ENCODE assay signal across 20 cellular contexts in the genomic region with DNA sequence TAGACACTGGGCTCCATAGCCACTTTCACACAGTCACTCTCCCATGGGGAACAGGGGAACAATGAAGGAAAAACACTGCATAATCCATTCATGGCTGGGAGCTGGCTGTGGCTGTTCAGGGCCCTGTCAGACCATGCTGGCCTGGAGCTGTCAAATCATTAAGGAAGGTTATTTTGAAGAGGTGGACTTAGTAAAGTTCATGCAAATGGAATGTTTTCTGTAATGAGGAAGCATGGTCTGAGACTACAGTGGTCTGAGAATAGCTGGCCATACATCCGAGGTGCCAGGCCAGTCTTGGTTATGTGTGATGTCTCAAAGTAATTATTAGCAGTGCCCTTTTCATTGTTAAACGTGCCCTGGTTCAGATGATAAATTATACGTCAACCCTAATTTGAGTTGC.
"Had no signal": no experiment of that assay in that cellular context is flagged by ENCODE, and none has a peak within 500 bp of the region (broad histone marks: within the 10 kb centered on the region; RNA-seq: fewer than 3 reads in every experiment).

No MANE protein-coding gene starts in this region.

- ATAC-seq: activated T-cell treated with anti-CD3 and anti-CD28 coated beads, Interleukin-2, amount 50 U/mL, for 4 hours; natural killer cell had no signal

- H3K36me3 ChIP-seq: brain microvascular endothelial cell, left lung, thoracic aorta, vagina had no signal

- FAIRE-seq: colon, kidney had no signal

- H3K9me3 ChIP-seq: left lung, thoracic aorta, vagina had no signal

- H3K4me3 ChIP-seq: left lung, thoracic aorta, vagina had no signal

- H3K4me1 ChIP-seq: left lung, vagina had no signal

- DNase-seq: activated CD4-positive, alpha-beta T cell treated with anti-CD3 and anti-CD28 coated beads, Interleukin-2, amount 50 U/mL, for 48 hours; activated CD8-positive, alpha-beta memory T cell treated with anti-CD3 and anti-CD28 coated beads, Interleukin-2, amount 50 U/mL, for 48 hours; activated naive CD4-positive, alpha-beta T cell treated with Interleukin-2 at 50 U/mL for 16 hours; activated naive CD8-positive, alpha-beta T cell treated with anti-CD3 and anti-CD28 coated beads, Interleukin-2, amount 10 ng/mL, durations not matched to agents 7 days and 5 days; activated T-cell treated with anti-CD3 and anti-CD28 coated beads, Interleukin-2, amount 50 U/mL, for 4 hours; brain microvascular endothelial cell; central memory CD4-positive, alpha-beta T cell; effector memory CD4-positive, alpha-beta T cell; foreskin melanocyte; kidney; left lung; mammary epithelial cell; natural killer cell; stimulated activated CD4-positive, alpha-beta T cell treated with anti-CD3 and anti-CD28 coated beads, Interleukin-2, amount 100 ng/mL, for 48 hours; stimulated activated naive CD4-positive, alpha-beta T cell; T-helper 1 cell; T-helper 9 cell had no signal

- H3K27ac ChIP-seq: brain microvascular endothelial cell, left lung, thoracic aorta, vagina had no signal

- H3K27me3 ChIP-seq: brain microvascular endothelial cell, vagina had no signal
